1 cellular context compared by ENCODE assay signal in the genomic region with DNA sequence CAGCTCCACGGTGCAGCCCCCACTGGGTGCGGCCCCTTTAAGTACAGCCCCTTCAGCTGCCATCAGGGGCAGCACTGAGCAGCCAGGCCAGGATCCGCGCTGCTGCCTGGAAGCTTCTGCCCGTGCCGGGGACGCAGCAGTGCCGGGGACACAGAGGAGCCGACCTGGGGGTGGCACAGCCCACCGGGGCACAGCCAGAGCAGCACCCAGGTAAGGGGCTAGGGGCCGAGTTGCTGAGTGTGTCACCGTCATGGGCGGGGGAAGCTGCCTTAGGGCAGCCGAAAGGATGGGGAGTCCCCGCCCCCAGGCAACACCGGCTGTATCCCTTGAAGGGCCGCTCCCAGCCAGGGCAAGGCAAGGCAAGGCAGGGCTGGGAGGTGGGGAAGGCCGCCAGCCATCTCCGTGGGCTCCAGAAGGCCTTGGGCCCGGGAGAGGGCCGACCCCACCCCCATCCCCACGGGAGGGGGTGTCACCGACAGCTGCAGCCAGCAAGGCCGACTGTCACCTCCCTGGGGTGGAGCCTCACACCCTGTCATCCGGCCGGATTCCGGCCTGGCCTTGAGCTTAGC.
TF ChIP-seq lines count a peak whose summit lies in the region.

A gene (plus strand): TSS at position 99 of the 569 bp plus-strand sequence. CDS start 1,937 bp downstream, outside the sequence.

TF ChIP-seq in H1, 55 proteins besides CTCF, POLR2A, EP300 and RAD21:
- TF ChIP-seq POLR2AphosphoS5 (IDR thresholded peaks at IDR 0.05; ENCODE audit: low read depth, low read length) (peak; percentile 62; the same call in 1 of the 2 replicates), TAF7 (optimal IDR thresholded peaks at IDR 0.05; ENCODE audit: borderline replicate concordance, low read depth, low read length) (peak; percentile 14), SIN3A (conservative IDR thresholded peaks at IDR 0.05 in 1 of 2, IDR thresholded peaks at IDR 0.05 in 1 of 2; ENCODE audit: low read depth in 1 of 2, low read length in 2 of 2) (0 out of 4 replicates have a peak, but pooled peaks of 1 of the 2 experiments have one; percentile 56), GABPA (IDR thresholded peaks at IDR 0.05; ENCODE audit: borderline replicate concordance, insufficient read depth, low read length) (peak; percentile 83; the same call in 1 of the 2 replicates)
- TF ChIP-seq, protein P1, sequence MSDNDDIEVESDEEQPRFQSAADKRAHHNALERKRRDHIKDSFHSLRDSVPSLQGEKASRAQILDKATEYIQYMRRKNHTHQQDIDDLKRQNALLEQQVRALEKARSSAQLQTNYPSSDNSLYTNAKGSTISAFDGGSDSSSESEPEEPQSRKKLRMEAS (IDR thresholded peaks at IDR 0.05), result peak; percentile 61
